In the genomic region with DNA sequence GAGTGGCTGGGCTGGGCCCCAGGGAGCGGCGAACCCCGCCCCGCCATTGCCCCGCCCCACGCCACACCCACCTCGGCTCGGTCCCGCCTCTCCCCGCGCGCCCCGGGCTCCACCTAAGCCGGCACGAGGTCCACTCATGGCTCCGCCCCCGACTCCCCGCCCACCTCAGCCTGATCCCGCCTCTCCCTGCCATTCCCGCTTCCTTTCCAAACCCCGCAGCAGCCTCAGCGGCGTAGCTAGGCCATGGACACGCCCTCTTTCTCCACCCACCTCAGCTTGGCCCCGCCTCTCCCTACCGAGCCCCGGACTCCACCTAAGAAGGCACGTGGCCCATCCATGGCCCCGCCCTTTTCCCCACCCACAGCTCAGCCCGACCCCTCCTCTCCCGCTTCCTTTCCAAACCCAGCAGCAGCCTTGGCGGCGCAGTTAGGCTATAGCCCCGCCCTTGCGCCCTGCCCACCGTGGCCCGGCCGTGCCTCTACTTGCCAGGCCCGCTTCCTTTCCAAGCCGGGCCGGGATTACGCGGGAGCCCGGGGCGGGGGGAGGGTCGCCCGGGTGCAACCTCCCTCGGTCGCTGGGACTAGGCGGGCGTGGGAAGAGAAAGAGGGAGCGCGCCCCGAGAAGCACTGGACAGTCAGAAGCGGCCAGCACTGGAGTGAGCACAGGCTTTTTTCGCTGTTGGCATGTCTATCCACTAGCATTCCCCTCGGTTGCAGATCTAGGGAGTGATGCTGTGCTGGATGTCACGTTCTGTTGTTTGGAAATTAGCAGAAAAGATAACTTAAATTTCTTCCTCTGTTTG, we compare ENCODE assay signal across 1 cellular context.
TF ChIP-seq lines count a peak whose summit lies in the region.

A gene with protein sequence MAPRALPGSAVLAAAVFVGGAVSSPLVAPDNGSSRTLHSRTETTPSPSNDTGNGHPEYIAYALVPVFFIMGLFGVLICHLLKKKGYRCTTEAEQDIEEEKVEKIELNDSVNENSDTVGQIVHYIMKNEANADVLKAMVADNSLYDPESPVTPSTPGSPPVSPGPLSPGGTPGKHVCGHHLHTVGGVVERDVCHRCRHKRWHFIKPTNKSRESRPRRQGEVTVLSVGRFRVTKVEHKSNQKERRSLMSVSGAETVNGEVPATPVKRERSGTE (minus strand): TSS at position 4 of the 802 bp plus-strand sequence. CDS start 89 bp downstream, outside the sequence.

TF ChIP-seq in IMR-90, 13 proteins besides CTCF, POLR2A, EP300 and RAD21:
- TF ChIP-seq RFX5 (IDR thresholded peaks at IDR 0.05; ENCODE audit: low read depth, low read length) (no peak), BHLHE40 (IDR thresholded peaks at IDR 0.05; ENCODE audit: low read depth, low read length) (peak; percentile 55), MAZ (IDR thresholded peaks at IDR 0.05; ENCODE audit: borderline replicate concordance, low read depth, low read length) (peak; percentile 85; the same call in 1 of the 2 replicates), MXI1 (IDR thresholded peaks at IDR 0.05; ENCODE audit: borderline replicate concordance, low read depth, low read length) (peak; percentile 21; the same call in 1 of the 2 replicates)
- TF ChIP-seq, protein P1, sequence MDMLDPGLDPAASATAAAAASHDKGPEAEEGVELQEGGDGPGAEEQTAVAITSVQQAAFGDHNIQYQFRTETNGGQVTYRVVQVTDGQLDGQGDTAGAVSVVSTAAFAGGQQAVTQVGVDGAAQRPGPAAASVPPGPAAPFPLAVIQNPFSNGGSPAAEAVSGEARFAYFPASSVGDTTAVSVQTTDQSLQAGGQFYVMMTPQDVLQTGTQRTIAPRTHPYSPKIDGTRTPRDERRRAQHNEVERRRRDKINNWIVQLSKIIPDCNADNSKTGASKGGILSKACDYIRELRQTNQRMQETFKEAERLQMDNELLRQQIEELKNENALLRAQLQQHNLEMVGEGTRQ (IDR thresholded peaks at IDR 0.05; ENCODE audit: low read depth, low read length) = peak; percentile 93
TF ChIP-seq in IMR-90: peak in this region for 4.
